ENCODE assay signal across 8 cellular contexts in the genomic region with DNA sequence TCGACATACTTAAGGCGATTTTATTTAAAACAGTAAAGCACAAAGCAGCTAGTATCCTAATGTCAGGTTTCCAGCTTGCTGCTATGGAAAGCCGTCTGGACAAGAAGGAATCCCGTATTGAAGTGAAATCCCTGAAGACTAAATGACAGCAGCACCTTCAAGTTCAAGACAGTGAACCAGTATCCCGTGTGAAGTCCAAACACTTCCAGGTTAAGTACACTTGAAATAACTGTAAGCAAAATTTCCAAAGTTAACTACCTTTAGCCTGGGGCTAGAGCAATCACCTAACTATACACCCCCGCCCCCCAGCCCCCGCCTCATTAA. TPM values are rescaled to one million over a fixed set of nuclear protein-coding genes. Genes with fewer than 3 reads are reported as not detected.
DNase-seq lines count a peak whose midpoint lies in the region; ATAC-seq and TF ChIP-seq lines count a peak whose summit lies in the region.

No MANE protein-coding gene starts in this region.

- peak overlapping the region; percentile 62 for H3K27ac Mint-ChIP-seq in Calu3 (ENCODE audit: unreplicated experiment)

- no peak for TF ChIP-seq POLR2A in erythroblast (IDR thresholded peaks at IDR 0.05; ENCODE audit: low read length)
- no peak for TF ChIP-seq POLR2A in ovary (IDR thresholded peaks at IDR 0.05)

- no peak for TF ChIP-seq EP300 in ovary (IDR thresholded peaks at IDR 0.05)

- 35 to 53% (median 38%) methylated on average over 7 of the region's 7 CpGs for WGBS in ovary, 3 donors

- H3K4me1 ChIP-seq in SJSA1 (replicated peaks) (peaks cover 38% of the 10 kb centered on the region), ovary (ENCODE audit: insufficient read depth) (peaks cover 3% of the 10 kb centered on the region)

- no peak for ATAC-seq in GM21447 (IDR thresholded peaks at IDR 0.05; ENCODE audit: unreplicated experiment)
- no peak for ATAC-seq in HG03159 (IDR thresholded peaks at IDR 0.05; ENCODE audit: unreplicated experiment)

- BruUV-seq in Calu3 (replicated peaks; lab: Mats Ljungman, UMichigan): TSS peak; percentile 30

- H3K9me3 ChIP-seq in SJSA1 (replicated peaks) (no peaks in the 10 kb centered on the region), ovary (no peaks in the 10 kb centered on the region)

- DNase-seq in Calu3 (no peak), SJSA1 (ENCODE audit: low read depth in 1 of 2, low spot score in 2 of 2) (peak in 1 of 2 experiments; percentile 16), erythroblast (lab: John Stamatoyannopoulos, UW) (peak; percentile 43 to 60), ovary (no peak), mesenteric fat pad (ENCODE audit: low spot score) (no peak), UCSD-AML1 (lab: John Stamatoyannopoulos, UW; ENCODE audit: unreplicated experiment) (no peak)

- CTCF ChIA-PET in Calu3 (lab: Charles Lee): interaction anchor here (0.6 to 0.7 kb wide), 4 partner anchors 25 to 1895 kb away, joined by 3 to 10 read pairs (median 5); no protein-coding TSS in a partner anchor

- no peaks in the 10 kb centered on the region for H3K27me3 Mint-ChIP-seq in Calu3 (ENCODE audit: unreplicated experiment)

- no peak overlapping the region; the same call in 1 of the 2 replicates for H3K27ac ChIP-seq in SJSA1
- no peak overlapping the region for H3K27ac ChIP-seq in ovary

- H3K4me3 ChIP-seq in SJSA1 (peak overlapping the region; percentile 69), ovary (peak overlapping the region; percentile 47)

- H3K36me3 Mint-ChIP-seq in Calu3 (ENCODE audit: insufficient read depth, unreplicated experiment): peaks cover 27% of the 10 kb centered on the region

- H3K9me3 Mint-ChIP-seq in Calu3 (ENCODE audit: low read depth, unreplicated experiment): no peaks in the 10 kb centered on the region

- TF ChIP-seq CTCF in Calu3 (IDR thresholded peaks at IDR 0.05; ENCODE audit: unreplicated experiment): no peak
- TF ChIP-seq CTCF in ovary (IDR thresholded peaks at IDR 0.05): no peak

- peak overlapping the region; percentile 92 for H3K4me3 Mint-ChIP-seq in Calu3 (ENCODE audit: low read depth, unreplicated experiment)

- peaks cover 8% of the 10 kb centered on the region for H3K36me3 ChIP-seq in SJSA1
- no peaks in the 10 kb centered on the region for H3K36me3 ChIP-seq in ovary

- peaks cover 43% of the 10 kb centered on the region for H3K4me1 Mint-ChIP-seq in Calu3 (ENCODE audit: low read depth, unreplicated experiment)

- H3K27me3 ChIP-seq in SJSA1 (replicated peaks) (no peaks in the 10 kb centered on the region), ovary (no peaks in the 10 kb centered on the region)

- intact Hi-C loops in Calu3 (cut with micrococcal nuclease; ENCODE audit: unreplicated experiment): loop anchor here (5.0 kb wide), 1 partner anchor 105 kb away; no protein-coding TSS in a partner anchor
- intact Hi-C loops in ovary (cut with DNase I): no loop called here

RNA-seq across cellular contexts. Expression of a gene that starts 1.2 kb away (rescaled TPM):
- total RNA-seq in Calu3 (2022) (36.8 and 40.9 TPM in 2 replicates), ovary (10 to 100 TPM in 6 of 7 donors, 1 to 10 TPM in 1; 8.4 to 51.0 (median 27.4) TPM), mesenteric fat pad (5.5 TPM)
- 36.4 and 76.5 TPM in 2 replicates for total RNA-seq in SJSA1 (2014; rRNA removed; shearing (Covaris generic))
- polyA plus RNA-seq in ovary: 10 to 100 TPM in 1 of 2 donors, 1 to 10 TPM in 1; 9.0 to 18.6 TPM

Comparison
In these comparisons a context has a peak if more than half of its experiments do, and no peak if none do; other contexts are left out.
1. DNase-seq: peak in erythroblast (2 of 2); none in Calu3 (single experiment), ovary (0 of 5), mesenteric fat pad (single experiment) and UCSD-AML1 (single experiment).